Comparison of ENCODE assay signal across 9 cellular contexts in the genomic region with DNA sequence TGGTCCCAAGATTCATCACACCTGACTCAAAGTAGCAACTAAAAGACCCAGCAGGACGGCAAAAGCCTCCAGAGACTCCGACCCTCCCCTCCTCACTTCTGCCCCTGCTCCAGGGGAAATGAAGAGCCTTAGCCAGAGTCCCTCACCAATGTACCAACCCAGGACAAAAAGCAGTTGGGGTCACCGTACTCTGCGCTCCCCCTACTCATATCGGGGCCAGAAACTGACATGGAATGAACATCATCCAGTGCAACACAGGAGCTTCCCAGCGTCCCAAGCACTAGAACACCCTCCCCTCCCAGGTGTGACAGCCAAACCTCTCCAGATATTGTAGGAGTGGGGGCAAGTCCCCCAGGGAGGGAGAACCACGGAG. TPM values are rescaled to one million over a fixed set of nuclear protein-coding genes. Genes with fewer than 3 reads are reported as not detected.
DNase-seq lines count a peak whose midpoint lies in the region; ATAC-seq, FAIRE-seq and TF ChIP-seq lines count a peak whose summit lies in the region.
"Had no signal": no experiment of that assay in that cellular context is flagged by ENCODE, and none has a peak within 500 bp of the region (broad histone marks: within the 10 kb centered on the region; RNA-seq: fewer than 3 reads in every experiment).

No MANE protein-coding gene starts in this region.

- no peaks in the 10 kb centered on the region for H3K9me3 ChIP-seq in CD8-positive, alpha-beta memory T cell (ENCODE audit: low read length)
- H3K9me3 ChIP-seq in PC-9 (ENCODE audit: insufficient read depth, low read depth) (no peaks in the 10 kb centered on the region), endothelial cell of umbilical vein (replicated peaks; ENCODE audit: control insufficient read depth, insufficient read depth, low read length) (no peaks in the 10 kb centered on the region), neuronal stem cell (replicated peaks in 1 of 2; ENCODE audit: control insufficient read depth in 2 of 2, insufficient read depth in 1 of 2, low read depth in 1 of 2, low read length in 2 of 2) (no peaks in the 10 kb centered on the region)

- no peaks in the 10 kb centered on the region for H3K9me2 ChIP-seq in PC-9 (ENCODE audit: insufficient read depth)

- H3K79me2 ChIP-seq in PC-9 (ENCODE audit: low read depth) (peaks cover 64% of the 10 kb centered on the region), endothelial cell of umbilical vein (ENCODE audit: control insufficient read depth, insufficient read depth, low read length) (peaks cover 65% of the 10 kb centered on the region)

- no peak overlapping the region for H4K8ac ChIP-seq in neuronal stem cell (ENCODE audit: low read depth, low read length)

- H2BK5ac ChIP-seq in neuronal stem cell (ENCODE audit: low read length) = no peak overlapping the region

- POLR2A ChIA-PET in CD8-positive, alpha-beta memory T cell (lab: Charles Lee) = interaction anchor here (0.6 to 2.8 kb wide), 6 partner anchors 8 to 122 kb away, joined by 3 to 25 read pairs (median 6); a partner anchor contains a TSS
- POLR2A ChIA-PET in PC-9 (lab: Charles Lee; ENCODE audit: unreplicated experiment) = interaction anchor here (0.6 kb wide), 1 partner anchor 14 kb away, joined by 8 read pairs; no protein-coding TSS in a partner anchor
- POLR2A ChIA-PET in endothelial cell of umbilical vein (lab: Charles Lee) = interaction anchor here (5.3 kb wide), 1 partner anchor 14 kb away, joined by 82 read pairs; a partner anchor contains a TSS

- no peak overlapping the region for H2AK5ac ChIP-seq in neuronal stem cell (ENCODE audit: low read depth, low read length)

- H3K4ac ChIP-seq in neuronal stem cell (ENCODE audit: low read length) = no peak overlapping the region

- H3K27ac Mint-ChIP-seq in CD8-positive, alpha-beta memory T cell = peak overlapping the region; percentile 92 to 98 (median 97)

- no peak for DNase-seq in CD8-positive, alpha-beta memory T cell
- DNase-seq in PC-9 (no peak), endothelial cell of umbilical vein (ENCODE audit: low read depth, low spot score) (peak; percentile 4), neuronal stem cell (ENCODE audit: low spot score) (no peak), dedifferentiated amniotic fluid mesenchymal stem cell (ENCODE audit: extremely low spot score) (no peak)
- DNase-seq in stimulated activated CD4-positive, alpha-beta T cell treated with anti-CD3 and anti-CD28 coated beads, Interleukin-4, amount 100 ng/mL, for 4 hours = no peak

- no TSS peak for BruUV-seq in PC-9 (replicated peaks; lab: Mats Ljungman, UMichigan)
- no TSS peak for BruUV-seq in endothelial cell of umbilical vein (replicated peaks; lab: Mats Ljungman, UMichigan)

- no peak overlapping the region for H3K18ac ChIP-seq in neuronal stem cell (ENCODE audit: low read length)

- intact Hi-C loops in PC-9 (cut with micrococcal nuclease; ENCODE audit: unreplicated experiment) (no loop called here), endothelial cell of umbilical vein (cut with micrococcal nuclease) (no loop called here)

- no peak for FAIRE-seq in endothelial cell of umbilical vein (lab: Jason Lieb, UNC)

- H3K4me3 Mint-ChIP-seq in CD8-positive, alpha-beta memory T cell = peak overlapping the region; percentile 94 to 99 (median 97)

- H2BK12ac ChIP-seq in neuronal stem cell (ENCODE audit: low read length) = no peak overlapping the region

- no peak overlapping the region for H4K91ac ChIP-seq in neuronal stem cell (ENCODE audit: low read depth, low read length, poor library complexity)

- peak overlapping the region; percentile 90 for H3K4me3 ChIP-seq in CD8-positive, alpha-beta memory T cell (ENCODE audit: low read length)
- H3K4me3 ChIP-seq in PC-9 = peak overlapping the region; percentile 91
- peak overlapping the region in 2 of 3 experiments; percentile 63 to 98 for H3K4me3 ChIP-seq in endothelial cell of umbilical vein (replicated peaks in 1 of 3; ENCODE audit: insufficient read depth in 1 of 3, low read depth in 1 of 3, low read length in 3 of 3)
- H3K4me3 ChIP-seq in neuronal stem cell (ENCODE audit: low read length in 2 of 2) = peak overlapping the region in 1 of 2 donors; percentile 98

- H2BK15ac ChIP-seq in neuronal stem cell (ENCODE audit: low read length) = no peak overlapping the region

- no CpG with 5 or more reads among the region's 7 CpGs for WGBS in neuronal stem cell (ENCODE audit: extremely low coverage in 2 of 2, insufficient read length in 2 of 2, insufficient replicate concordance in 1 of 2), 2 donors

- dilution Hi-C loops in endothelial cell of umbilical vein (cut with MboI; ENCODE audit: extremely low pct_ligation_motif_present, low sequenced_read_pairs) = no loop called here

- no peak for TF ChIP-seq POLR2A in endothelial cell of umbilical vein (IDR thresholded peaks at IDR 0.05; ENCODE audit: low read depth, low read length)

- peaks cover 0 to 10% of the 10 kb centered on the region in 2 donors for H3K27me3 Mint-ChIP-seq in CD8-positive, alpha-beta memory T cell

- H3K9me1 ChIP-seq in endothelial cell of umbilical vein (replicated peaks; ENCODE audit: control insufficient read depth, extremely low read depth, insufficient read depth, low read length) = no peaks in the 10 kb centered on the region

- H2BK120ac ChIP-seq in neuronal stem cell (ENCODE audit: low read depth, low read length) = no peak overlapping the region

- H3K4me2 ChIP-seq in PC-9 = peak overlapping the region; percentile 89
- peak overlapping the region; percentile 65 for H3K4me2 ChIP-seq in endothelial cell of umbilical vein (ENCODE audit: insufficient read depth, low read length)
- H3K4me2 ChIP-seq in neuronal stem cell (ENCODE audit: insufficient read depth, low read length, poor library complexity, severe bottlenecking) = no peak overlapping the region

- CTCF ChIA-PET in CD8-positive, alpha-beta memory T cell (lab: Charles Lee) = interaction anchor here (1.1 to 2.6 kb wide), 3 partner anchors 8 to 83 kb away, joined by 6 to 14 read pairs (median 7); a partner anchor contains a TSS
- CTCF ChIA-PET in PC-9 (lab: Charles Lee) (no interaction called here), endothelial cell of umbilical vein (lab: Charles Lee) (interaction anchor here (2.1 kb wide), 1 partner anchor 13 kb away, joined by 4 read pairs; a partner anchor contains a TSS)

- no peak overlapping the region for H3K14ac ChIP-seq in neuronal stem cell (ENCODE audit: low read length)

- peaks cover 54% of the 10 kb centered on the region for H3K36me3 ChIP-seq in CD8-positive, alpha-beta memory T cell (ENCODE audit: insufficient read depth, low read length)
- H3K36me3 ChIP-seq in PC-9 (ENCODE audit: low read depth) = peaks cover 32% of the 10 kb centered on the region
- H3K36me3 ChIP-seq in endothelial cell of umbilical vein (ENCODE audit: control insufficient read depth in 2 of 2, extremely low read depth in 1 of 2, insufficient read depth in 2 of 2, low read length in 2 of 2) = peaks cover 38 to 53% of the 10 kb centered on the region in 2 experiments
- peaks cover 56 to 61% of the 10 kb centered on the region in 2 donors for H3K36me3 ChIP-seq in neuronal stem cell (replicated peaks in 1 of 2; ENCODE audit: control insufficient read depth in 2 of 2, insufficient read depth in 2 of 2, low read length in 2 of 2)

- no peak overlapping the region for H3K23ac ChIP-seq in neuronal stem cell (ENCODE audit: low read depth, low read length, poor library complexity)

- H3K4me1 ChIP-seq in CD8-positive, alpha-beta memory T cell (ENCODE audit: insufficient read depth, low read length) = peaks cover 46% of the 10 kb centered on the region
- H3K4me1 ChIP-seq in PC-9 (replicated peaks; ENCODE audit: insufficient read depth) = peaks cover 23% of the 10 kb centered on the region
- H3K4me1 ChIP-seq in endothelial cell of umbilical vein (ENCODE audit: control insufficient read depth, extremely low read depth, insufficient read depth, low read length) = peaks cover 31% of the 10 kb centered on the region
- H3K4me1 ChIP-seq in neuronal stem cell (ENCODE audit: control insufficient read depth in 2 of 2, insufficient read depth in 1 of 2, low read depth in 1 of 2, low read length in 2 of 2) = peaks cover 13 to 28% of the 10 kb centered on the region in 2 donors

- no peak for ATAC-seq in GM18511 (IDR thresholded peaks at IDR 0.05; ENCODE audit: unreplicated experiment)
- ATAC-seq in GM21737 (IDR thresholded peaks at IDR 0.05; ENCODE audit: unreplicated experiment) = no peak

- H3K27me3 ChIP-seq in CD8-positive, alpha-beta memory T cell (ENCODE audit: insufficient read depth, low read length, poor library complexity, severe bottlenecking) = no peaks in the 10 kb centered on the region
- H3K27me3 ChIP-seq in PC-9 (ENCODE audit: insufficient read depth, low read depth) (no peaks in the 10 kb centered on the region), endothelial cell of umbilical vein (ENCODE audit: control insufficient read depth in 2 of 2, insufficient read depth in 2 of 2, low read length in 2 of 2) (no peaks in the 10 kb centered on the region), neuronal stem cell (ENCODE audit: control insufficient read depth in 3 of 3, insufficient read depth in 3 of 3, low read depth in 1 of 3, low read length in 3 of 3) (no peaks in the 10 kb centered on the region)

- H3K4me1 Mint-ChIP-seq in CD8-positive, alpha-beta memory T cell = peaks cover 50 to 67% (median 55%) of the 10 kb centered on the region in 3 donors

- peaks cover 11 to 66% (median 16%) of the 10 kb centered on the region in 3 donors for H3K36me3 Mint-ChIP-seq in CD8-positive, alpha-beta memory T cell

- peak overlapping the region; percentile 86 for H3K27ac ChIP-seq in CD8-positive, alpha-beta memory T cell (ENCODE audit: low read depth, low read length)
- H3K27ac ChIP-seq in PC-9 (peak overlapping the region; percentile 95), endothelial cell of umbilical vein (ENCODE audit: insufficient read depth, low read depth, low read length) (no peak overlapping the region), neuronal stem cell (replicated peaks; ENCODE audit: low read length) (no peak overlapping the region)

- H3K9ac ChIP-seq in endothelial cell of umbilical vein (replicated peaks; ENCODE audit: extremely low read depth, insufficient read depth, low read length) (peak overlapping the region; percentile 99), neuronal stem cell (ENCODE audit: low read depth, low read length, poor library complexity) (peak overlapping the region; percentile 92)

- H2AFZ ChIP-seq in PC-9 = no peak overlapping the region
- H2AFZ ChIP-seq in endothelial cell of umbilical vein (ENCODE audit: low read depth, low read length) = no peak overlapping the region
- no peak overlapping the region for H2AFZ ChIP-seq in neuronal stem cell (ENCODE audit: low read length)

- H3K9me3 Mint-ChIP-seq in CD8-positive, alpha-beta memory T cell = no peaks in the 10 kb centered on the region

- TF ChIP-seq CTCF in PC-9 (conservative IDR thresholded peaks at IDR 0.05) = no peak
- no peak for TF ChIP-seq CTCF in endothelial cell of umbilical vein (IDR thresholded peaks at IDR 0.05; ENCODE audit: extremely low read depth in 1 of 2, insufficient read depth in 1 of 2, low read depth in 1 of 2, low read length in 2 of 2)

- H4K20me1 ChIP-seq in PC-9 (ENCODE audit: insufficient read depth) (peaks cover 64% of the 10 kb centered on the region), endothelial cell of umbilical vein (replicated peaks; ENCODE audit: control insufficient read depth, extremely low read depth, insufficient read depth, low read length) (no peaks in the 10 kb centered on the region)

- peaks cover 79% of the 10 kb centered on the region for H3F3A ChIP-seq in PC-9 (ENCODE audit: insufficient read depth, low read depth)

- H3K79me1 ChIP-seq in neuronal stem cell (ENCODE audit: low read depth, low read length) = peaks cover 34% of the 10 kb centered on the region

RNA-seq across cellular contexts. Expression of a gene that starts 1.7 kb away (rescaled TPM):
- total RNA-seq in CD8-positive, alpha-beta memory T cell = 1,000 to 10,000 TPM; 3,106 to 3,129 TPM
- polyA plus RNA-seq in CD8-positive, alpha-beta memory T cell = 533 TPM
- total RNA-seq in PC-9 (2021) (1,471 and 1,742 TPM in 2 replicates), endothelial cell of umbilical vein (2,318 and 2,351 TPM in 2 replicates)
- 1,496 and 1,538 TPM in 2 replicates for polyA plus RNA-seq in endothelial cell of umbilical vein
- polyA plus RNA-seq in endothelial cell of umbilical vein (2011; cell fraction: cytosol; rRNA removed) = 1,233 and 1,709 TPM in 2 replicates
- 673 and 729 TPM in 2 replicates for polyA plus RNA-seq in endothelial cell of umbilical vein (2011; cell fraction: nucleus; rRNA removed)
- 2,769 and 3,429 TPM in 2 replicates for polyA plus RNA-seq in endothelial cell of umbilical vein (2012)
- 1,311 and 1,583 TPM in 2 replicates for polyA minus RNA-seq in endothelial cell of umbilical vein
- 1,714 TPM for polyA minus RNA-seq in endothelial cell of umbilical vein (2011; cell fraction: cytosol; rRNA and poly(A)+ RNA removed)
- polyA minus RNA-seq in endothelial cell of umbilical vein (2011; cell fraction: nucleus; rRNA and poly(A)+ RNA removed) = 301 and 535 TPM in 2 replicates
- 2,427 TPM for polyA plus RNA-seq in neuronal stem cell (2013, experiment 1 of 2)
- polyA plus RNA-seq in neuronal stem cell (2013, experiment 2 of 2) = 2,458 TPM

RNA-seq across cellular contexts. Expression of a gene that starts 12.6 kb away (rescaled TPM):
- 10 to 100 TPM; 42.5 to 44.9 TPM for total RNA-seq in CD8-positive, alpha-beta memory T cell
- polyA plus RNA-seq in CD8-positive, alpha-beta memory T cell = 38.5 TPM
- 38.1 and 46.5 TPM in 2 replicates for total RNA-seq in PC-9 (2021)
- 157 and 170 TPM in 2 replicates for total RNA-seq in endothelial cell of umbilical vein
- polyA plus RNA-seq in endothelial cell of umbilical vein = 175 and 176 TPM in 2 replicates
- 157 and 188 TPM in 2 replicates for polyA plus RNA-seq in endothelial cell of umbilical vein (2011; cell fraction: cytosol; rRNA removed)
- 286 and 301 TPM in 2 replicates for polyA plus RNA-seq in endothelial cell of umbilical vein (2011; cell fraction: nucleus; rRNA removed)
- 128 and 197 TPM in 2 replicates for polyA plus RNA-seq in endothelial cell of umbilical vein (2012)
- polyA minus RNA-seq in endothelial cell of umbilical vein = 126 and 148 TPM in 2 replicates
- polyA minus RNA-seq in endothelial cell of umbilical vein (2011; cell fraction: cytosol; rRNA and poly(A)+ RNA removed) = 31.7 TPM
- polyA minus RNA-seq in endothelial cell of umbilical vein (2011; cell fraction: nucleus; rRNA and poly(A)+ RNA removed) = 148 and 217 TPM in 2 replicates
- 56.3 TPM for polyA plus RNA-seq in neuronal stem cell (2013, experiment 1 of 2)
- polyA plus RNA-seq in neuronal stem cell (2013, experiment 2 of 2) = 55.0 TPM

RNA-seq across cellular contexts. Expression of a gene that starts 24.0 kb away (rescaled TPM):
- total RNA-seq in CD8-positive, alpha-beta memory T cell = 10 to 100 TPM; 29.1 to 33.8 TPM
- polyA plus RNA-seq in CD8-positive, alpha-beta memory T cell = 6.3 TPM
- total RNA-seq in PC-9 (2021) (25.5 and 26.5 TPM in 2 replicates), endothelial cell of umbilical vein (46.2 and 47.2 TPM in 2 replicates)
- polyA plus RNA-seq in endothelial cell of umbilical vein = 23.6 and 26.2 TPM in 2 replicates
- 15.6 and 16.7 TPM in 2 replicates for polyA plus RNA-seq in endothelial cell of umbilical vein (2011; cell fraction: cytosol; rRNA removed)
- 21.2 and 24.9 TPM in 2 replicates for polyA plus RNA-seq in endothelial cell of umbilical vein (2011; cell fraction: nucleus; rRNA removed)
- polyA plus RNA-seq in endothelial cell of umbilical vein (2012) = 30.3 and 39.4 TPM in 2 replicates
- 18.0 and 24.4 TPM in 2 replicates for polyA minus RNA-seq in endothelial cell of umbilical vein
- 6.8 TPM for polyA minus RNA-seq in endothelial cell of umbilical vein (2011; cell fraction: cytosol; rRNA and poly(A)+ RNA removed)
- polyA minus RNA-seq in endothelial cell of umbilical vein (2011; cell fraction: nucleus; rRNA and poly(A)+ RNA removed) = 22.9 and 35.4 TPM in 2 replicates
- polyA plus RNA-seq in neuronal stem cell (2013, experiment 1 of 2) = 64.0 TPM
- 61.2 TPM for polyA plus RNA-seq in neuronal stem cell (2013, experiment 2 of 2)

RNA-seq across cellular contexts. Expression of a gene that starts 50.7 kb away (rescaled TPM):
- total RNA-seq in CD8-positive, alpha-beta memory T cell = not detected
- not detected for polyA plus RNA-seq in CD8-positive, alpha-beta memory T cell
- not detected in 2 replicates for total RNA-seq in PC-9 (2021)
- total RNA-seq in endothelial cell of umbilical vein = not detected in 2 replicates
- polyA plus RNA-seq in endothelial cell of umbilical vein = not detected in 2 replicates
- not detected in 2 replicates for polyA plus RNA-seq in endothelial cell of umbilical vein (2011; cell fraction: cytosol; rRNA removed)
- not detected in 2 replicates for polyA plus RNA-seq in endothelial cell of umbilical vein (2011; cell fraction: nucleus; rRNA removed)
- polyA plus RNA-seq in endothelial cell of umbilical vein (2012) = not detected in 2 replicates
- not detected in 2 replicates for polyA minus RNA-seq in endothelial cell of umbilical vein
- polyA minus RNA-seq in endothelial cell of umbilical vein (2011; cell fraction: cytosol; rRNA and poly(A)+ RNA removed) = not detected
- polyA minus RNA-seq in endothelial cell of umbilical vein (2011; cell fraction: nucleus; rRNA and poly(A)+ RNA removed) = not detected in 2 replicates
- polyA plus RNA-seq in neuronal stem cell (2013, experiment 1 of 2) = 0.60 TPM
- polyA plus RNA-seq in neuronal stem cell (2013, experiment 2 of 2) = 0.72 TPM
- total RNA-seq: glomerular endothelial cell had no signal

Comparison
In these comparisons a context has a peak if more than half of its experiments do, and no peak if none do; other contexts are left out.
1. H3K27ac ChIP-seq: peak in CD8-positive, alpha-beta memory T cell (single experiment) and PC-9 (single experiment); none in endothelial cell of umbilical vein (single experiment) and neuronal stem cell (single experiment).